In the genomic region with DNA sequence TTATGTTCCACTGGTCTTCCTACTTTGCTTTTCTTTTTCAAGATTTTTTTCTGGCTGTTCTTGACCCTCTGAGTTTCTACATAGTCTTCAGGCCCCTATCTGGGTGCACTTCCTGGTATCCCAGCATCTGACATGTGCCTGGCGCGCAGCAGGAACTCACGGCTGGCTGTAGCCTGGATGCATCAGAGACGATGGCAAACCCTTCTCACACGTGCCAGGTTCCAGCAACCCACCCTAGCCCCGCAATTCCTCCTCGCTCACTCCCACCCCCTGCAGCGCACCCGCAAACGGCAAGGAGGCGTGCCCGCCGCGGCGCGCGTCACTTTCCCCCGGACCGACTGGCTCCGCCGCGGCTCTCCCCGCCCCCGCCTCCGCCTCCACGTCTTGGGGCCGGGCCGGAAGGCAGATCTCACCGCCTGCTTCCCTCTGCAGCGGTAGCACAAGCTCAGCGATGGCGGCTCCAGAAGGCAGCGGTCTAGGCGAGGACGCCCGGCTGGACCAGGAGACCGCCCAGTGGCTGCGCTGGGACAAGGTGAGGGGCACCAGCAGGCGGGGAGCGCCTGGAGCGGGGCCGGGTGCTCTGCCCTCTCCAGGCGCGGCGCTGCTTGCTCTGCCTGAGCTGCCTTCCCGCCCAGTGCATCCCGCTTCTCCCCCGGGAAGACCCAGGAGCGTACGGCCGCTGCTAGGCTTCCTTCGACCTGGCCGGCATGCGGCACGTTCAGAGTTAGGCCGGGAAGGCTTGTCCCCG, we compare ENCODE assay signal across 8 cellular contexts. TPM values are rescaled to one million over a fixed set of nuclear protein-coding genes. Genes with fewer than 3 reads are reported as not detected.
A peak's percentile ranks its signal among the peaks of the same experiment; 100 is the strongest.
DNase-seq lines count a peak whose midpoint lies in the region; ATAC-seq and TF ChIP-seq lines count a peak whose summit lies in the region.

A gene (plus strand): TSS at position 405 of the 748 bp plus-strand sequence. CDS start 47 bp downstream, at position 452.

- H3K9me3 Mint-ChIP-seq in activated CD4-positive, alpha-beta memory T cell treated with anti-CD3 and anti-CD28 coated beads, Interleukin-2, amount 10 ng/mL, durations not matched to agents 7 days and 5 days = no peaks in the 10 kb centered on the region

- peak; percentile 97 for ATAC-seq in GM19328 (IDR thresholded peaks at IDR 0.05; ENCODE audit: unreplicated experiment)
- peak; percentile 88 for ATAC-seq in HG03469 (IDR thresholded peaks at IDR 0.05; ENCODE audit: unreplicated experiment)
- ATAC-seq in lung (ENCODE audit: insufficient read depth, low FRiP score) = peak; percentile 98

- CTCF ChIA-PET in activated CD4-positive, alpha-beta memory T cell treated with anti-CD3 and anti-CD28 coated beads, Interleukin-2, amount 10 ng/mL, durations not matched to agents 7 days and 5 days (lab: Charles Lee) = interaction anchor here (0.7 to 1.5 kb wide), 5 partner anchors 84 to 373 kb away, joined by 3 to 4 read pairs (median 3); a partner anchor contains a TSS

- POLR2A ChIA-PET in activated CD4-positive, alpha-beta memory T cell treated with anti-CD3 and anti-CD28 coated beads, Interleukin-2, amount 10 ng/mL, durations not matched to agents 7 days and 5 days (lab: Charles Lee) = interaction anchor here (0.6 to 3.4 kb wide), 18 partner anchors 9 to 899 kb away, joined by 3 to 31 read pairs (median 3); a partner anchor contains a TSS

- DNase-seq in NCI-H748 (lab: John Stamatoyannopoulos, UW; ENCODE audit: unreplicated experiment) (peak; percentile 83), lung (ENCODE audit: low spot score) (peak; percentile 90)
- DNase-seq in activated CD4-positive, alpha-beta memory T cell treated with anti-CD3 and anti-CD28 coated beads, Interleukin-2, amount 10 ng/mL, durations not matched to agents 7 days and 5 days = peak; percentile 91
- peak; percentile 72 to 87 (median 79) for DNase-seq in stimulated activated CD4-positive, alpha-beta T cell treated with anti-CD3 and anti-CD28 coated beads, TNF-alpha, amount 100 ng/mL, for 48 hours (ENCODE audit: low read depth in 3 of 3)

- peak within 1 kb of the TSS; percentile 85 for H3K4me3 Mint-ChIP-seq in activated CD4-positive, alpha-beta memory T cell treated with anti-CD3 and anti-CD28 coated beads, Interleukin-2, amount 10 ng/mL, durations not matched to agents 7 days and 5 days

- peaks cover 5% of the 10 kb centered on the region for H3K27me3 Mint-ChIP-seq in activated CD4-positive, alpha-beta memory T cell treated with anti-CD3 and anti-CD28 coated beads, Interleukin-2, amount 10 ng/mL, durations not matched to agents 7 days and 5 days

- peak within 1 kb of the TSS; percentile 78 for H3K27ac Mint-ChIP-seq in activated CD4-positive, alpha-beta memory T cell treated with anti-CD3 and anti-CD28 coated beads, Interleukin-2, amount 10 ng/mL, durations not matched to agents 7 days and 5 days

- TF ChIP-seq CTCF in C4-2B (conservative IDR thresholded peaks at IDR 0.05) = no peak
- TF ChIP-seq CTCF in lung (IDR thresholded peaks at IDR 0.05; ENCODE audit: control extremely low read depth, extremely low read depth) = no peak

- H3K4me3 ChIP-seq in ectodermal cell (ENCODE audit: insufficient read depth, low read depth, low read length) = peak within 1 kb of the TSS; percentile 63
- peak within 1 kb of the TSS; percentile 98 for H3K4me3 ChIP-seq in lung

- peaks cover 25% of the 10 kb centered on the region for H3K36me3 Mint-ChIP-seq in activated CD4-positive, alpha-beta memory T cell treated with anti-CD3 and anti-CD28 coated beads, Interleukin-2, amount 10 ng/mL, durations not matched to agents 7 days and 5 days (ENCODE audit: low read depth)

- H3K36me3 ChIP-seq in ectodermal cell (ENCODE audit: control insufficient read depth, insufficient read depth, low read length) (peaks cover 5% of the 10 kb centered on the region), lung (ENCODE audit: control insufficient read depth in 2 of 2, insufficient read depth in 2 of 2, low read length in 2 of 2) (peaks cover 9 to 14% of the 10 kb centered on the region in 2 donors)

- H3K27ac ChIP-seq in C4-2B (peak within 1 kb of the TSS; percentile 88), ectodermal cell (ENCODE audit: insufficient read depth, low read depth, low read length, poor library complexity, severe bottlenecking) (no peak within 1 kb of the TSS), lung (ENCODE audit: low read depth in 1 of 2, low read length in 1 of 2) (peak within 1 kb of the TSS; percentile 83 to 85)

- H3K9me3 ChIP-seq in ectodermal cell (ENCODE audit: control insufficient read depth, low read length) (no peaks in the 10 kb centered on the region), lung (ENCODE audit: control insufficient read depth in 2 of 2, insufficient read depth in 1 of 2, low read length in 1 of 2) (no peaks in the 10 kb centered on the region)

- peaks cover 40% of the 10 kb centered on the region for H3K4me1 Mint-ChIP-seq in activated CD4-positive, alpha-beta memory T cell treated with anti-CD3 and anti-CD28 coated beads, Interleukin-2, amount 10 ng/mL, durations not matched to agents 7 days and 5 days

- H3K4me1 ChIP-seq in ectodermal cell (ENCODE audit: control insufficient read depth, insufficient read depth, low read length) (peaks cover 10% of the 10 kb centered on the region), lung (ENCODE audit: control insufficient read depth in 2 of 2, insufficient read depth in 2 of 2, low read length in 2 of 2) (peaks cover 4 to 8% of the 10 kb centered on the region in 2 donors)

- H3K27me3 ChIP-seq in ectodermal cell (ENCODE audit: control insufficient read depth, insufficient read depth, low read length, poor library complexity, severe bottlenecking) = peaks cover 37% of the 10 kb centered on the region
- H3K27me3 ChIP-seq in lung (ENCODE audit: control insufficient read depth, insufficient read depth) = no peaks in the 10 kb centered on the region

- WGBS in ectodermal cell, 2 experiments = 0% methylated on average over 57 of the region's 57 CpGs
- 0% methylated on average over 50 to 57 of the region's 57 CpGs for WGBS in lung, 2 donors

RNA-seq across cellular contexts. Expression of the gene that starts here (rescaled TPM):
- total RNA-seq in activated CD4-positive, alpha-beta memory T cell treated with anti-CD3 and anti-CD28 coated beads, Interleukin-2, amount 10 ng/mL, durations not matched to agents 7 days and 5 days = 10 to 100 TPM; 30.6 to 37.4 TPM
- 14.6 TPM for polyA plus RNA-seq in ectodermal cell (2013, experiment 1 of 4)
- polyA plus RNA-seq in ectodermal cell (2013, experiment 2 of 4) = 12.5 TPM
- 10.0 TPM for polyA plus RNA-seq in ectodermal cell (2013, experiment 3 of 4)
- 11.0 TPM for polyA plus RNA-seq in ectodermal cell (2013, experiment 4 of 4)
- total RNA-seq in lung = 10 to 100 TPM; 22.5 to 28.9 TPM
- 10 to 100 TPM in 1 of 2 donors, 1 to 10 TPM in 1; 4.8 to 14.3 TPM for polyA plus RNA-seq in lung
